In the genomic region with DNA sequence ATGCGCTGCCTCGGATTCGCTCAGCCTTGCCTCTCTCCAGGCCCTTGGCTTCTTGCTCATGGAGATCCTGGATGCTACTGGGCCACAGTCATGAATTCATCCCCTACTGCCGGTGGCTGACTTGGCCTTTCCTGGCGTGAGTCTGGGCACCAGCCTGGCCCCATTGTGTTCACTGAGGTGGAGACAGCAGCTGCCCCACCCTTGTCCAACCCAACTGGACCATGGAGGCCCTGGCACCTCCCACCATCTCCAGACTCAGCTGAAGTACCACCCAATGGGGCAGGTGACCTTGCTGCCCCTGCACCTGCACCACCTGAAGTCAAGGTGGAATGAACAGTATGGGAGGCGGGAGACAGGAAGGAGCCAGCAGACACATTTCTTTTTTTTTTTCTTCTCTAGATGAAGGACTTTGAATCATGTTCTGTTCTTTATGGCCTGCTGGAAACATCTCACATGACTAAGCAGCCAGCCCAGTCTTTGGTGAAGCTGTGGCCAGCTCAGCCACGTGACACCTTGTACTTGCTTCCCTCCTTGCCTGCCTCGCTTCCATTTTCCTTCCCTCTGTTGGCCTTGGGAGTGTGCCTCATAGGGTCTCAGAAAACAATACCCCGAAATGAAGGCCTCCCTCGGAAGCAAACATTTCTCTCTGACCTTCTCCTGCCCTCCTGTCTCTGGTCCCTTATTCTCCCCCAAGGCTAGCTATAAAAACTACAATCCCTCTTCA, we compare ENCODE assay signal across 1 cellular context.
A peak's percentile ranks its signal among the peaks of the same experiment; 100 is the strongest.
TF ChIP-seq lines count a peak whose summit lies in the region.

No MANE protein-coding gene starts in this region.

TF ChIP-seq in K562, 482 proteins besides CTCF, POLR2A, EP300 and RAD21 (continued from another document and continues in another):
- TF ChIP-seq, protein P1, sequence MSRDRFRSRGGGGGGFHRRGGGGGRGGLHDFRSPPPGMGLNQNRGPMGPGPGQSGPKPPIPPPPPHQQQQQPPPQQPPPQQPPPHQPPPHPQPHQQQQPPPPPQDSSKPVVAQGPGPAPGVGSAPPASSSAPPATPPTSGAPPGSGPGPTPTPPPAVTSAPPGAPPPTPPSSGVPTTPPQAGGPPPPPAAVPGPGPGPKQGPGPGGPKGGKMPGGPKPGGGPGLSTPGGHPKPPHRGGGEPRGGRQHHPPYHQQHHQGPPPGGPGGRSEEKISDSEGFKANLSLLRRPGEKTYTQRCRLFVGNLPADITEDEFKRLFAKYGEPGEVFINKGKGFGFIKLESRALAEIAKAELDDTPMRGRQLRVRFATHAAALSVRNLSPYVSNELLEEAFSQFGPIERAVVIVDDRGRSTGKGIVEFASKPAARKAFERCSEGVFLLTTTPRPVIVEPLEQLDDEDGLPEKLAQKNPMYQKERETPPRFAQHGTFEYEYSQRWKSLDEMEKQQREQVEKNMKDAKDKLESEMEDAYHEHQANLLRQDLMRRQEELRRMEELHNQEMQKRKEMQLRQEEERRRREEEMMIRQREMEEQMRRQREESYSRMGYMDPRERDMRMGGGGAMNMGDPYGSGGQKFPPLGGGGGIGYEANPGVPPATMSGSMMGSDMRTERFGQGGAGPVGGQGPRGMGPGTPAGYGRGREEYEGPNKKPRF (IDR thresholded peaks at IDR 0.05; ENCODE audit: low read depth, low read length) = no peak
- no peak for TF ChIP-seq PCBP2 (IDR thresholded peaks at IDR 0.05; ENCODE audit: low read depth, low read length, poor library complexity, severe bottlenecking)
- TF ChIP-seq RCOR1 (IDR thresholded peaks at IDR 0.05; ENCODE audit: borderline replicate concordance in 1 of 2, low read depth in 2 of 2, low read length in 2 of 2) = no peak
- TF ChIP-seq, protein P2, sequence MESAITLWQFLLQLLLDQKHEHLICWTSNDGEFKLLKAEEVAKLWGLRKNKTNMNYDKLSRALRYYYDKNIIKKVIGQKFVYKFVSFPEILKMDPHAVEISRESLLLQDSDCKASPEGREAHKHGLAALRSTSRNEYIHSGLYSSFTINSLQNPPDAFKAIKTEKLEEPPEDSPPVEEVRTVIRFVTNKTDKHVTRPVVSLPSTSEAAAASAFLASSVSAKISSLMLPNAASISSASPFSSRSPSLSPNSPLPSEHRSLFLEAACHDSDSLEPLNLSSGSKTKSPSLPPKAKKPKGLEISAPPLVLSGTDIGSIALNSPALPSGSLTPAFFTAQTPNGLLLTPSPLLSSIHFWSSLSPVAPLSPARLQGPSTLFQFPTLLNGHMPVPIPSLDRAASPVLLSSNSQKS (CRISPR knock-in tag; IDR thresholded peaks at IDR 0.05) = no peak
- TF ChIP-seq STAT5B (CRISPR knock-in tag; IDR thresholded peaks at IDR 0.05) = no peak
- TF ChIP-seq POLR2H (tag; IDR thresholded peaks at IDR 0.05; ENCODE audit: low read depth) = no peak
- TF ChIP-seq NR2C1 (IDR thresholded peaks at IDR 0.05) = no peak
- peak; percentile 89 for TF ChIP-seq NR2C1 (tag; IDR thresholded peaks at IDR 0.05)
- no peak for TF ChIP-seq BDP1 (IDR thresholded peaks at IDR 0.05; ENCODE audit: insufficient read depth, insufficient read length)
- peak; percentile 88; the same call in 1 of the 2 replicates for TF ChIP-seq HSF4 (CRISPR knock-in tag; IDR thresholded peaks at IDR 0.05; ENCODE audit: borderline replicate concordance)
- no peak for TF ChIP-seq FOXK2 (conservative IDR thresholded peaks at IDR 0.05 in 1 of 2, IDR thresholded peaks at IDR 0.05 in 1 of 2; ENCODE audit: low read depth in 2 of 2)
- TF ChIP-seq, protein P3, sequence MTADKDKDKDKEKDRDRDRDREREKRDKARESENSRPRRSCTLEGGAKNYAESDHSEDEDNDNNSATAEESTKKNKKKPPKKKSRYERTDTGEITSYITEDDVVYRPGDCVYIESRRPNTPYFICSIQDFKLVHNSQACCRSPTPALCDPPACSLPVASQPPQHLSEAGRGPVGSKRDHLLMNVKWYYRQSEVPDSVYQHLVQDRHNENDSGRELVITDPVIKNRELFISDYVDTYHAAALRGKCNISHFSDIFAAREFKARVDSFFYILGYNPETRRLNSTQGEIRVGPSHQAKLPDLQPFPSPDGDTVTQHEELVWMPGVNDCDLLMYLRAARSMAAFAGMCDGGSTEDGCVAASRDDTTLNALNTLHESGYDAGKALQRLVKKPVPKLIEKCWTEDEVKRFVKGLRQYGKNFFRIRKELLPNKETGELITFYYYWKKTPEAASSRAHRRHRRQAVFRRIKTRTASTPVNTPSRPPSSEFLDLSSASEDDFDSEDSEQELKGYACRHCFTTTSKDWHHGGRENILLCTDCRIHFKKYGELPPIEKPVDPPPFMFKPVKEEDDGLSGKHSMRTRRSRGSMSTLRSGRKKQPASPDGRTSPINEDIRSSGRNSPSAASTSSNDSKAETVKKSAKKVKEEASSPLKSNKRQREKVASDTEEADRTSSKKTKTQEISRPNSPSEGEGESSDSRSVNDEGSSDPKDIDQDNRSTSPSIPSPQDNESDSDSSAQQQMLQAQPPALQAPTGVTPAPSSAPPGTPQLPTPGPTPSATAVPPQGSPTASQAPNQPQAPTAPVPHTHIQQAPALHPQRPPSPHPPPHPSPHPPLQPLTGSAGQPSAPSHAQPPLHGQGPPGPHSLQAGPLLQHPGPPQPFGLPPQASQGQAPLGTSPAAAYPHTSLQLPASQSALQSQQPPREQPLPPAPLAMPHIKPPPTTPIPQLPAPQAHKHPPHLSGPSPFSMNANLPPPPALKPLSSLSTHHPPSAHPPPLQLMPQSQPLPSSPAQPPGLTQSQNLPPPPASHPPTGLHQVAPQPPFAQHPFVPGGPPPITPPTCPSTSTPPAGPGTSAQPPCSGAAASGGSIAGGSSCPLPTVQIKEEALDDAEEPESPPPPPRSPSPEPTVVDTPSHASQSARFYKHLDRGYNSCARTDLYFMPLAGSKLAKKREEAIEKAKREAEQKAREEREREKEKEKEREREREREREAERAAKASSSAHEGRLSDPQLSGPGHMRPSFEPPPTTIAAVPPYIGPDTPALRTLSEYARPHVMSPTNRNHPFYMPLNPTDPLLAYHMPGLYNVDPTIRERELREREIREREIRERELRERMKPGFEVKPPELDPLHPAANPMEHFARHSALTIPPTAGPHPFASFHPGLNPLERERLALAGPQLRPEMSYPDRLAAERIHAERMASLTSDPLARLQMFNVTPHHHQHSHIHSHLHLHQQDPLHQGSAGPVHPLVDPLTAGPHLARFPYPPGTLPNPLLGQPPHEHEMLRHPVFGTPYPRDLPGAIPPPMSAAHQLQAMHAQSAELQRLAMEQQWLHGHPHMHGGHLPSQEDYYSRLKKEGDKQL (CRISPR knock-in tag; IDR thresholded peaks at IDR 0.05; ENCODE audit: borderline replicate concordance) = no peak
- TF ChIP-seq SMARCA4 (IDR thresholded peaks at IDR 0.05) = no peak
- TF ChIP-seq ZNF124 (CRISPR knock-in tag; IDR thresholded peaks at IDR 0.05) = no peak
- TF ChIP-seq ZEB2 (IDR thresholded peaks at IDR 0.05) = no peak
- TF ChIP-seq TEAD4 (IDR thresholded peaks at IDR 0.05; ENCODE audit: low read length) = no peak
- TF ChIP-seq TEAD4 (CRISPR knock-in tag; IDR thresholded peaks at IDR 0.05; ENCODE audit: borderline replicate concordance) = no peak
- 0 out of 2 replicates have a peak, but pooled peaks have one; percentile 68 for TF ChIP-seq ERF (CRISPR knock-in tag; IDR thresholded peaks at IDR 0.05)
- TF ChIP-seq, protein P4, sequence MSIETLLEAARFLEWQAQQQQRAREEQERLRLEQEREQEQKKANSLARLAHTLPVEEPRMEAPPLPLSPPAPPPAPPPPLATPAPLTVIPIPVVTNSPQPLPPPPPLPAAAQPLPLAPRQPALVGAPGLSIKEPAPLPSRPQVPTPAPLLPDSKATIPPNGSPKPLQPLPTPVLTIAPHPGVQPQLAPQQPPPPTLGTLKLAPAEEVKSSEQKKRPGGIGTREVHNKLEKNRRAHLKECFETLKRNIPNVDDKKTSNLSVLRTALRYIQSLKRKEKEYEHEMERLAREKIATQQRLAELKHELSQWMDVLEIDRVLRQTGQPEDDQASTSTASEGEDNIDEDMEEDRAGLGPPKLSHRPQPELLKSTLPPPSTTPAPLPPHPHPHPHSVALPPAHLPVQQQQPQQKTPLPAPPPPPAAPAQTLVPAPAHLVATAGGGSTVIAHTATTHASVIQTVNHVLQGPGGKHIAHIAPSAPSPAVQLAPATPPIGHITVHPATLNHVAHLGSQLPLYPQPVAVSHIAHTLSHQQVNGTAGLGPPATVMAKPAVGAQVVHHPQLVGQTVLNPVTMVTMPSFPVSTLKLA (conservative IDR thresholded peaks at IDR 0.05) = 0 out of 4 replicates have a peak, but pooled peaks of 1 of the 2 experiments have one; percentile 20
- peak; percentile 96 for TF ChIP-seq ZNF644 (tag; IDR thresholded peaks at IDR 0.05; ENCODE audit: low read depth)
- no peak for TF ChIP-seq NBN (IDR thresholded peaks at IDR 0.05; ENCODE audit: low read depth)
- TF ChIP-seq TAF9B (IDR thresholded peaks at IDR 0.05; ENCODE audit: partially characterized antibody) = no peak
- TF ChIP-seq HDAC1 (IDR thresholded peaks at IDR 0.05) = no peak
- TF ChIP-seq SIRT6 (IDR thresholded peaks at IDR 0.05; ENCODE audit: low read depth, low read length) = no peak
- TF ChIP-seq ZNF239 (CRISPR knock-in tag; IDR thresholded peaks at IDR 0.05) = peak; percentile 85
- TF ChIP-seq RBM25 (IDR thresholded peaks at IDR 0.05; ENCODE audit: low read depth, low read length, severe bottlenecking) = no peak
- no peak for TF ChIP-seq SRF (CRISPR knock-in tag; IDR thresholded peaks at IDR 0.05)
- no peak for TF ChIP-seq ZNF586 (CRISPR knock-in tag; conservative IDR thresholded peaks at IDR 0.05)
- no peak for TF ChIP-seq HDAC2 (IDR thresholded peaks at IDR 0.05)
- TF ChIP-seq ZBTB1 (CRISPR knock-in tag; IDR thresholded peaks at IDR 0.05; ENCODE audit: borderline replicate concordance, low read depth) = no peak
- TF ChIP-seq SOX6 (IDR thresholded peaks at IDR 0.05) = no peak
- no peak for TF ChIP-seq EZH2 (IDR thresholded peaks at IDR 0.05; ENCODE audit: borderline replicate concordance, low read depth, low read length)
- TF ChIP-seq HNRNPL (IDR thresholded peaks at IDR 0.05; ENCODE audit: low read depth, low read length) = no peak
- no peak for TF ChIP-seq CTBP1 (IDR thresholded peaks at IDR 0.05; ENCODE audit: borderline replicate concordance)
- TF ChIP-seq NFXL1 (CRISPR knock-in tag; IDR thresholded peaks at IDR 0.05) = no peak; the same call in 1 of the 2 replicates
- 0 out of 2 replicates have a peak, but pooled peaks have one; percentile 34 for TF ChIP-seq DIDO1 (tag; IDR thresholded peaks at IDR 0.05; ENCODE audit: low read depth)
- no peak for TF ChIP-seq TEAD2 (tag; IDR thresholded peaks at IDR 0.05)
- TF ChIP-seq RBM39 (optimal IDR thresholded peaks at IDR 0.05; ENCODE audit: low read depth, low read length) = no peak
- TF ChIP-seq, protein P5, sequence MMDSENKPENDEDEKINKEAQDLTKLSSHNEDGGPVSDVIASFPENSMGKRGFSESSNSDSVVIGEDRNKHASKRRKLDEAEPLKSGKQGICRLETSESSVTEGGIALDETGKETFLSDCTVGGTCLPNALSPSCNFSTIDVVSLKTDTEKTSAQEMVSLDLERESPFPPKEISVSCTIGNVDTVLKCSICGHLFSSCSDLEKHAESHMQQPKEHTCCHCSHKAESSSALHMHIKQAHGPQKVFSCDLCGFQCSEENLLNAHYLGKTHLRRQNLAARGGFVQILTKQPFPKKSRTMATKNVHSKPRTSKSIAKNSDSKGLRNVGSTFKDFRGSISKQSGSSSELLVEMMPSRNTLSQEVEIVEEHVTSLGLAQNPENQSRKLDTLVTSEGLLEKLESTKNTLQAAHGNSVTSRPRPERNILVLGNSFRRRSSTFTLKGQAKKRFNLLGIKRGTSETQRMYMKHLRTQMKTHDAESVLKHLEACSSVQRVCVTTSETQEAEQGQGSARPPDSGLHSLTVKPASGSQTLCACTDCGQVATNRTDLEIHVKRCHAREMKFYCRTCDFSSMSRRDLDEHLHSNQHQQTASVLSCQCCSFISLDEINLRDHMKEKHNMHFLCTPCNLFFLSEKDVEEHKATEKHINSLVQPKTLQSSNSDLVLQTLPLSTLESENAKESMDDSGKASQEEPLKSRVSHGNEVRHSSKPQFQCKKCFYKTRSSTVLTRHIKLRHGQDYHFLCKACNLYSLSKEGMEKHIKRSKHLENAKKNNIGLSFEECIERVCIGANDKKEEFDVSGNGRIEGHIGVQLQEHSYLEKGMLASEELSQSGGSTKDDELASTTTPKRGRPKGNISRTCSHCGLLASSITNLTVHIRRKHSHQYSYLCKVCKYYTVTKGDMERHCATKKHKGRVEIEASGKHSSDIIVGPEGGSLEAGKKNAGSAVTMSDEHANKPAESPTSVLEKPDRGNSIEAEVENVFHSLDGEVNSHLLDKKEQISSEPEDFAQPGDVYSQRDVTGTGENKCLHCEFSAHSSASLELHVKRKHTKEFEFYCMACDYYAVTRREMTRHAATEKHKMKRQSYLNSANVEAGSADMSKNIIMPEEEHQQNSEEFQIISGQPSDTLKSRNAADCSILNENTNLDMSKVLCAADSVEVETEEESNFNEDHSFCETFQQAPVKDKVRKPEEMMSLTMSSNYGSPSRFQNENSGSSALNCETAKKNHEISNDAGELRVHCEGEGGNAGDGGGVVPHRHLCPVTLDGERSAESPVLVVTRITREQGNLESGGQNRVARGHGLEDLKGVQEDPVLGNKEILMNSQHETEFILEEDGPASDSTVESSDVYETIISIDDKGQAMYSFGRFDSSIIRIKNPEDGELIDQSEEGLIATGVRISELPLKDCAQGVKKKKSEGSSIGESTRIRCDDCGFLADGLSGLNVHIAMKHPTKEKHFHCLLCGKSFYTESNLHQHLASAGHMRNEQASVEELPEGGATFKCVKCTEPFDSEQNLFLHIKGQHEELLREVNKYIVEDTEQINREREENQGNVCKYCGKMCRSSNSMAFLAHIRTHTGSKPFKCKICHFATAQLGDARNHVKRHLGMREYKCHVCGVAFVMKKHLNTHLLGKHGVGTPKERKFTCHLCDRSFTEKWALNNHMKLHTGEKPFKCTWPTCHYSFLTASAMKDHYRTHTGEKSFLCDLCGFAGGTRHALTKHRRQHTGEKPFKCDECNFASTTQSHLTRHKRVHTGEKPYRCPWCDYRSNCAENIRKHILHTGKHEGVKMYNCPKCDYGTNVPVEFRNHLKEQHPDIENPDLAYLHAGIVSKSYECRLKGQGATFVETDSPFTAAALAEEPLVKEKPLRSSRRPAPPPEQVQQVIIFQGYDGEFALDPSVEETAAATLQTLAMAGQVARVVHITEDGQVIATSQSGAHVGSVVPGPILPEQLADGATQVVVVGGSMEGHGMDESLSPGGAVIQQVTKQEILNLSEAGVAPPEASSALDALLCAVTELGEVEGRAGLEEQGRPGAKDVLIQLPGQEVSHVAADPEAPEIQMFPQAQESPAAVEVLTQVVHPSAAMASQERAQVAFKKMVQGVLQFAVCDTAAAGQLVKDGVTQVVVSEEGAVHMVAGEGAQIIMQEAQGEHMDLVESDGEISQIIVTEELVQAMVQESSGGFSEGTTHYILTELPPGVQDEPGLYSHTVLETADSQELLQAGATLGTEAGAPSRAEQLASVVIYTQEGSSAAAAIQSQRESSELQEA (IDR thresholded peaks at IDR 0.05; ENCODE audit: low read depth) = no peak
- TF ChIP-seq, protein P6, sequence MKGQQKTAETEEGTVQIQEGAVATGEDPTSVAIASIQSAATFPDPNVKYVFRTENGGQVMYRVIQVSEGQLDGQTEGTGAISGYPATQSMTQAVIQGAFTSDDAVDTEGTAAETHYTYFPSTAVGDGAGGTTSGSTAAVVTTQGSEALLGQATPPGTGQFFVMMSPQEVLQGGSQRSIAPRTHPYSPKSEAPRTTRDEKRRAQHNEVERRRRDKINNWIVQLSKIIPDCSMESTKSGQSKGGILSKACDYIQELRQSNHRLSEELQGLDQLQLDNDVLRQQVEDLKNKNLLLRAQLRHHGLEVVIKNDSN (CRISPR knock-in tag; IDR thresholded peaks at IDR 0.05) = peak; percentile 90
- peak; percentile 94; the same call in 1 of the 2 replicates for TF ChIP-seq KLF6 (CRISPR knock-in tag; IDR thresholded peaks at IDR 0.05; ENCODE audit: borderline replicate concordance)
- no peak for TF ChIP-seq CAMTA2 (CRISPR knock-in tag; conservative IDR thresholded peaks at IDR 0.05)
- TF ChIP-seq MCM2 (IDR thresholded peaks at IDR 0.05; ENCODE audit: low read depth) = no peak
- TF ChIP-seq ZNF253 (CRISPR knock-in tag; conservative IDR thresholded peaks at IDR 0.05) = no peak
